In genomic region chr15:47844437-47844836, GRCh38 we compare ENCODE assay signal across 23 cellular contexts.
"Had no signal": no experiment of that assay in that cellular context is flagged by ENCODE, and none has a peak within 500 bp of the region (broad histone marks: within the 10 kb centered on the region; RNA-seq: fewer than 3 reads in every experiment).

No MANE protein-coding gene starts in this region.

- H3K9me3 ChIP-seq: Peyer's patch, SJSA1, SK-N-SH had no signal

- ATAC-seq: activated CD8-positive, alpha-beta T cell treated with anti-CD3 and anti-CD28 coated beads, Interleukin-2, amount 10 ng/mL, durations not matched to agents 7 days and 5 days; PC-3 had no signal

- DNase-seq: activated CD4-positive, alpha-beta T cell treated with anti-CD3 and anti-CD28 coated beads, Interleukin-2, amount 10 ng/mL, durations not matched to agents 24 days and 14 days; activated CD4-positive, alpha-beta T cell treated with anti-CD3 and anti-CD28 coated beads, Interleukin-2, amount 50 U/mL, for 4 hours; activated CD8-positive, alpha-beta T cell treated with anti-CD3 and anti-CD28 coated beads, Interleukin-2, amount 10 ng/mL, durations not matched to agents 7 days and 5 days; activated gamma-delta T cell; activated naive CD4-positive, alpha-beta T cell treated with Interleukin-2 at 50 U/mL for 16 hours; activated naive CD8-positive, alpha-beta T cell treated with anti-CD3 and anti-CD28 coated beads, Interleukin-2, amount 10 ng/mL, durations not matched to agents 7 days and 5 days; activated T-cell treated with anti-CD3 and anti-CD28 coated beads, Interleukin-2, amount 50 U/mL, for 24 hours; amygdala; NCI-H1092 treated with DMSO at 0.1 percent for 48 hours; NCI-H1417; NCI-H146; NCI-H187; NCI-H2081; NCI-H345; NCI-H526 treated with DMSO at 0.1 percent for 48 hours; NK-92 treated with Interleukin-12 subunit alpha and Interleukin-12 subunit beta, amount 100 ng/mL, for 24 hours; PC-3; Peyer's patch; RPMI8226; SHP77 treated with DMSO at 0.1 percent for 48 hours; SK-N-SH had no signal

- H3K27ac ChIP-seq: KMS-11, Peyer's patch, SJSA1 had no signal

- H3K27me3 ChIP-seq: Peyer's patch, SJSA1 had no signal

- H3K4me1 ChIP-seq: Peyer's patch, SJSA1 had no signal

- H3K4me3 ChIP-seq: Peyer's patch, SJSA1 had no signal

- H3K36me3 ChIP-seq: Peyer's patch, SJSA1 had no signal
